In the genomic region with DNA sequence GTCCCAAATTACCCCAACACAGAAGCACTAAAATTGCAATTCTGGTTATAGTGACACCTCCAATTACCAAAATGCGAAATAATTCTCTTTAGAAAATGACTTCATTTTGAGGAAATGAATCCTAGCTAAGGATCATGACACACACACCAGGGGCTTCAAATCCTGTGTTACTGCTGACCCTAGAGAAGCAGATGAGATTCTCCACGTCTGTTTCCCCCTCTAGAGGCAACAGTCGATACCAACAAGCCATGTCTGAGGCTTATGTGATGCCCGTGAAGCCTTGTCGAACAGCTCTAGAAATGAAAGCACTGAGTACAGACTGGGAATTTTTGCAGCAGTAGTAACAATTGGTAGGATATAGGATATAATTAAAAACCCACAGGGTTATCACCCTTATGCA, we compare ENCODE assay signal across 14 cellular contexts.
DNase-seq lines count a peak whose midpoint lies in the region; ATAC-seq and TF ChIP-seq lines count a peak whose summit lies in the region.
"Had no signal": no experiment of that assay in that cellular context is flagged by ENCODE, and none has a peak within 500 bp of the region (broad histone marks: within the 10 kb centered on the region; RNA-seq: fewer than 3 reads in every experiment).

No MANE protein-coding gene starts in this region.

- H3K36me3 ChIP-seq in cardiac muscle cell (no peaks in the 10 kb centered on the region), heart left ventricle (no peaks in the 10 kb centered on the region)
- H3K36me3 ChIP-seq: left lung had no signal

- no peaks in the 10 kb centered on the region for H3K9me3 ChIP-seq in cardiac muscle cell (ENCODE audit: low read depth)
- H3K9me3 ChIP-seq in heart left ventricle = peaks cover 0 to 11% (median 5%) of the 10 kb centered on the region in 12 donors

- TF ChIP-seq CTCF in cardiac muscle cell (IDR thresholded peaks at IDR 0.05; ENCODE audit: low read depth, low read length) (no peak), heart left ventricle (IDR thresholded peaks at IDR 0.05) (no peak)

- H3K27ac ChIP-seq in cardiac muscle cell (no peak overlapping the region), heart left ventricle (no peak overlapping the region)
- H3K27ac ChIP-seq: epithelial cell of prostate, left lung, parathyroid adenoma had no signal

- no peaks in the 10 kb centered on the region for H3K4me1 ChIP-seq in cardiac muscle cell (ENCODE audit: low read depth)
- no peaks in the 10 kb centered on the region for H3K4me1 ChIP-seq in heart left ventricle
- H3K4me1 ChIP-seq: left lung, parathyroid adenoma had no signal

- no peak for TF ChIP-seq POLR2A in heart left ventricle (IDR thresholded peaks at IDR 0.05)

- no peak overlapping the region for H3K4me3 ChIP-seq in cardiac muscle cell
- no peak overlapping the region for H3K4me3 ChIP-seq in heart left ventricle
- H3K4me3 ChIP-seq: left lung had no signal

- intact Hi-C loops in heart left ventricle (cut with DNase I) = no loop called here

- no peaks in the 10 kb centered on the region for H3K27me3 ChIP-seq in cardiac muscle cell
- no peaks in the 10 kb centered on the region for H3K27me3 ChIP-seq in heart left ventricle
- H3K27me3 ChIP-seq: left lung had no signal

- 31 to 44% (median 33%) methylated on average over 5 of the region's 5 CpGs for WGBS in heart left ventricle, 4 donors

- no peak for ATAC-seq in heart left ventricle
- ATAC-seq in HG02610 (IDR thresholded peaks at IDR 0.05; ENCODE audit: unreplicated experiment) = no peak
- ATAC-seq: left lung; stimulated activated naive CD8-positive, alpha-beta T cell treated with anti-CD3 and anti-CD28 coated beads, Interleukin-15, amount 100 ng/mL, for 72 hours had no signal

- DNase-seq in cardiac muscle cell (ENCODE audit: low read depth in 1 of 2, low spot score in 1 of 2) = peak; percentile 3 to 5
- no peak for DNase-seq in heart left ventricle
- peak; percentile 14 for DNase-seq in SK-N-DZ (ENCODE audit: low spot score)
- peak; percentile 36 for DNase-seq in iPS DF 4.7 (ENCODE audit: extremely low read depth, low spot score)
- no peak for DNase-seq in middle frontal gyrus (ENCODE audit: extremely low spot score, low spot score)
- DNase-seq in activated T-cell treated with anti-CD3 and anti-CD28 coated beads for 4 hours = no peak
- no peak for DNase-seq in activated gamma-delta T cell (lab: John Stamatoyannopoulos, UW)
- DNase-seq: left lung; NCI-H526 treated with DMSO at 0.1 percent for 48 hours; stimulated activated CD4-positive, alpha-beta T cell treated with anti-CD3 and anti-CD28 coated beads, Interleukin-2, amount 100 ng/mL, for 48 hours; stimulated activated naive CD8-positive, alpha-beta T cell treated with anti-CD3 and anti-CD28 coated beads, Interleukin-15, amount 100 ng/mL, for 72 hours had no signal

Comparison
In these comparisons a context has a peak if more than half of its experiments do, and no peak if none do; other contexts are left out.
1. DNase-seq: peak in cardiac muscle cell (2 of 2), SK-N-DZ (single experiment) and iPS DF 4.7 (single experiment); none in heart left ventricle (0 of 5), middle frontal gyrus (single experiment), activated T-cell treated with anti-CD3 and anti-CD28 coated beads for 4 hours (single experiment) and activated gamma-delta T cell (single experiment).